Comparison of ENCODE assay signal across 1 cellular context in the genomic region with DNA sequence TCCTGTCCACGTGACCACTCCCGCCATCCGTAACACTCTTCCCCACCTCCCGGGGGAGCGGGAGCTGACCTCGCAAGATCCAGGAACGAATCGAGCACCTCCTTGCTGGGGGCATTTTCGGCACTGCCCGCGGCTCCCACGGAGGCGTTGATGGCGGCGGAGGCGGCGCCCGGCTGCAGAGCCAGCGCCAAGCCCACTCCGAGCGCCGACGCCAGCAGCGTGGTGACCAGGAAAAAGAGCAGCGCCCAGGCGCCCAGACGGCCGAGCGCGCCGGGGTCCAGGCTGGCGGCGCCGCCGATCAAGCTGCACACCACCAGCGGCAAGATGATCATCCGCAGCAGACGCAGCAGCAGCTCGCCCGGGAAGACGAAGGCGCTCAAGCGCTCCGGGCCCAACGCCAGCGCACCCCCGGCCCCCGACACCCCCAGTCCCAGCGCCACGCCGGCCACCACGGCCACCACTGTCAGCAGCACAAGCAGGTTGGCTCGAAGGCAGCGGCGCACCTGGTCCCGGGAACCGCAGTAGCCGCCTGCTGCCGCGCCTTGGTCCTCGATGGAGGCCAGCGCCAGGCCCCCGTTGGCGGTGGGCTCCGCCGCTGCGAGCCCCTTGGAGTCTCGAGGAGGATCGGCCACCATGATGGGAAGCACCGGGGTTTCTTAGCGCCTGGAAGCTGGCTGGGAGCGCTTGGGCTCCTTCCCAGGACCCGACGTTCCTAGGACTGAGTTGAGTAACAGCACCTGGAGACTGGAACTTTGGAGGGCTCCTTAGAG.
TF ChIP-seq lines count a peak whose summit lies in the region.

No MANE protein-coding gene starts in this region.

TF ChIP-seq in K562, 482 proteins besides CTCF, POLR2A, EP300 and RAD21 (continued from another document):
- TF ChIP-seq, protein P1, sequence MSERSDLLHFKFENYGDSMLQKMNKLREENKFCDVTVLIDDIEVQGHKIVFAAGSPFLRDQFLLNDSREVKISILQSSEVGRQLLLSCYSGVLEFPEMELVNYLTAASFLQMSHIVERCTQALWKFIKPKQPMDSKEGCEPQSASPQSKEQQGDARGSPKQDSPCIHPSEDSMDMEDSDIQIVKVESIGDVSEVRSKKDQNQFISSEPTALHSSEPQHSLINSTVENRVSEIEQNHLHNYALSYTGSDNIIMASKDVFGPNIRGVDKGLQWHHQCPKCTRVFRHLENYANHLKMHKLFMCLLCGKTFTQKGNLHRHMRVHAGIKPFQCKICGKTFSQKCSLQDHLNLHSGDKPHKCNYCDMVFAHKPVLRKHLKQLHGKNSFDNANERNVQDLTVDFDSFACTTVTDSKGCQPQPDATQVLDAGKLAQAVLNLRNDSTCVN (CRISPR knock-in tag; IDR thresholded peaks at IDR 0.05) = no peak
- TF ChIP-seq RBBP5 (IDR thresholded peaks at IDR 0.05; ENCODE audit: borderline replicate concordance, insufficient read depth, low read length, poor library complexity, severe bottlenecking) = no peak
- no peak for TF ChIP-seq SIN3B (IDR thresholded peaks at IDR 0.05; ENCODE audit: low read depth)
- TF ChIP-seq, protein P2, sequence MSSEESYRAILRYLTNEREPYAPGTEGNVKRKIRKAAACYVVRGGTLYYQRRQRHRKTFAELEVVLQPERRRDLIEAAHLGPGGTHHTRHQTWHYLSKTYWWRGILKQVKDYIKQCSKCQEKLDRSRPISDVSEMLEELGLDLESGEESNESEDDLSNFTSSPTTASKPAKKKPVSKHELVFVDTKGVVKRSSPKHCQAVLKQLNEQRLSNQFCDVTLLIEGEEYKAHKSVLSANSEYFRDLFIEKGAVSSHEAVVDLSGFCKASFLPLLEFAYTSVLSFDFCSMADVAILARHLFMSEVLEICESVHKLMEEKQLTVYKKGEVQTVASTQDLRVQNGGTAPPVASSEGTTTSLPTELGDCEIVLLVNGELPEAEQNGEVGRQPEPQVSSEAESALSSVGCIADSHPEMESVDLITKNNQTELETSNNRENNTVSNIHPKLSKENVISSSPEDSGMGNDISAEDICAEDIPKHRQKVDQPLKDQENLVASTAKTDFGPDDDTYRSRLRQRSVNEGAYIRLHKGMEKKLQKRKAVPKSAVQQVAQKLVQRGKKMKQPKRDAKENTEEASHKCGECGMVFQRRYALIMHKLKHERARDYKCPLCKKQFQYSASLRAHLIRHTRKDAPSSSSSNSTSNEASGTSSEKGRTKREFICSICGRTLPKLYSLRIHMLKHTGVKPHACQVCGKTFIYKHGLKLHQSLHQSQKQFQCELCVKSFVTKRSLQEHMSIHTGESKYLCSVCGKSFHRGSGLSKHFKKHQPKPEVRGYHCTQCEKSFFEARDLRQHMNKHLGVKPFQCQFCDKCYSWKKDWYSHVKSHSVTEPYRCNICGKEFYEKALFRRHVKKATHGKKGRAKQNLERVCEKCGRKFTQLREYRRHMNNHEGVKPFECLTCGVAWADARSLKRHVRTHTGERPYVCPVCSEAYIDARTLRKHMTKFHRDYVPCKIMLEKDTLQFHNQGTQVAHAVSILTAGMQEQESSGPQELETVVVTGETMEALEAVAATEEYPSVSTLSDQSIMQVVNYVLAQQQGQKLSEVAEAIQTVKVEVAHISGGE (CRISPR knock-in tag; IDR thresholded peaks at IDR 0.05) = no peak
- TF ChIP-seq, protein P3, sequence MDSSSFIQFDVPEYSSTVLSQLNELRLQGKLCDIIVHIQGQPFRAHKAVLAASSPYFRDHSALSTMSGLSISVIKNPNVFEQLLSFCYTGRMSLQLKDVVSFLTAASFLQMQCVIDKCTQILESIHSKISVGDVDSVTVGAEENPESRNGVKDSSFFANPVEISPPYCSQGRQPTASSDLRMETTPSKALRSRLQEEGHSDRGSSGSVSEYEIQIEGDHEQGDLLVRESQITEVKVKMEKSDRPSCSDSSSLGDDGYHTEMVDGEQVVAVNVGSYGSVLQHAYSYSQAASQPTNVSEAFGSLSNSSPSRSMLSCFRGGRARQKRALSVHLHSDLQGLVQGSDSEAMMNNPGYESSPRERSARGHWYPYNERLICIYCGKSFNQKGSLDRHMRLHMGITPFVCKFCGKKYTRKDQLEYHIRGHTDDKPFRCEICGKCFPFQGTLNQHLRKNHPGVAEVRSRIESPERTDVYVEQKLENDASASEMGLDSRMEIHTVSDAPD (CRISPR knock-in tag; IDR thresholded peaks at IDR 0.05) = no peak
- no peak for TF ChIP-seq NFE2 (IDR thresholded peaks at IDR 0.05; ENCODE audit: low read depth)
- no peak for TF ChIP-seq ZC3H11A (IDR thresholded peaks at IDR 0.05; ENCODE audit: low read depth, low read length)
- TF ChIP-seq ZNF695 (CRISPR knock-in tag; IDR thresholded peaks at IDR 0.05) = no peak
- no peak for TF ChIP-seq ZNF778 (CRISPR knock-in tag; IDR thresholded peaks at IDR 0.05)
- TF ChIP-seq HDAC8 (tag; IDR thresholded peaks at IDR 0.05) = no peak
TF ChIP-seq in K562: peak in this region for 44.
